ENCODE assay signal across 9 cellular contexts in genomic region chr11:11028017-11028692, GRCh38.
DNase-seq lines count a peak whose midpoint lies in the region; ATAC-seq and TF ChIP-seq lines count a peak whose summit lies in the region.
"Had no signal": no experiment of that assay in that cellular context is flagged by ENCODE, and none has a peak within 500 bp of the region (broad histone marks: within the 10 kb centered on the region; RNA-seq: fewer than 3 reads in every experiment).

No MANE protein-coding gene starts in this region.

- no peak overlapping the region for H3K4me3 ChIP-seq in coronary artery
- H3K4me3 ChIP-seq: SK-N-MC had no signal

- H3K27ac Mint-ChIP-seq in memory B cell, result no peak overlapping the region

- H3K27ac ChIP-seq in coronary artery, result no peak overlapping the region
- H3K27ac ChIP-seq: SK-N-MC had no signal

- no peaks in the 10 kb centered on the region for H3K36me3 Mint-ChIP-seq in memory B cell

- TF ChIP-seq CTCF in coronary artery (IDR thresholded peaks at IDR 0.05), result peak; percentile 44

- H3K9me3 Mint-ChIP-seq in memory B cell, result no peaks in the 10 kb centered on the region

- peak; percentile 69 for ATAC-seq in HG02678 (IDR thresholded peaks at IDR 0.05; ENCODE audit: unreplicated experiment)
- peak; percentile 86 for ATAC-seq in memory B cell (ENCODE audit: low read depth)
- no peak for ATAC-seq in GM19455 (IDR thresholded peaks at IDR 0.05; ENCODE audit: unreplicated experiment)

- H3K4me3 Mint-ChIP-seq in memory B cell, result no peak overlapping the region

- peaks cover 1% of the 10 kb centered on the region for H3K27me3 Mint-ChIP-seq in memory B cell

- peak; percentile 1 for DNase-seq in DMS114 treated with DMSO at 0.1 percent for 48 hours (lab: John Stamatoyannopoulos, UW; ENCODE audit: unreplicated experiment)
- DNase-seq in NCI-H2227 (lab: John Stamatoyannopoulos, UW; ENCODE audit: unreplicated experiment), result peak; percentile 57
- DNase-seq in activated CD4-positive, alpha-beta T cell treated with anti-CD3 and anti-CD28 coated beads for 4 hours, result peak; percentile 70 to 77
- DNase-seq in coronary artery (ENCODE audit: low spot score), result no peak
- DNase-seq in memory B cell (ENCODE audit: low spot score in 2 of 2), result peak; percentile 63 to 73
- DNase-seq in stimulated activated CD8-positive, alpha-beta memory T cell treated with anti-CD3 and anti-CD28 coated beads, Interleukin-15, amount 100 ng/mL, for 4 hours (ENCODE audit: low read depth in 2 of 2), result peak; percentile 26 to 58

- peaks cover 2% of the 10 kb centered on the region for H3K4me1 Mint-ChIP-seq in memory B cell
